ENCODE assay signal across 23 cellular contexts in genomic region chr4:1255151-1255550, GRCh38. TPM values are rescaled to one million over a fixed set of nuclear protein-coding genes. Genes with fewer than 3 reads are reported as not detected.
A peak's percentile ranks its signal among the peaks of the same experiment; 100 is the strongest.
DNase-seq lines count a peak whose midpoint lies in the region; ATAC-seq and TF ChIP-seq lines count a peak whose summit lies in the region.
"Had no signal": no experiment of that assay in that cellular context is flagged by ENCODE, and none has a peak within 500 bp of the region (broad histone marks: within the 10 kb centered on the region; RNA-seq: fewer than 3 reads in every experiment).

No MANE protein-coding gene starts in this region.

- H3K36me3 ChIP-seq in osteoblast (ENCODE audit: insufficient read depth, low read length) (peaks cover 7% of the 10 kb centered on the region), left ventricle myocardium inferior (no peaks in the 10 kb centered on the region)
- H3K36me3 ChIP-seq: pancreas had no signal

- no peaks in the 10 kb centered on the region for H3K27me3 Mint-ChIP-seq in activated naive CD4-positive, alpha-beta T cell treated with anti-CD3 and anti-CD28 coated beads, Interleukin-2, amount 50 U/mL, for 24 hours
- no peaks in the 10 kb centered on the region for H3K27me3 Mint-ChIP-seq in central memory CD8-positive, alpha-beta T cell
- H3K27me3 Mint-ChIP-seq: activated B cell treated with CpG ODN at 0.5 μM for 24 hours had no signal

- no peaks in the 10 kb centered on the region for H4K20me1 ChIP-seq in osteoblast (ENCODE audit: insufficient read depth, low read length)

- intact Hi-C loops in left ventricle myocardium inferior (cut with micrococcal nuclease), result loop anchor here (10.0 kb wide), 1 partner anchor 90 kb away; the partner anchor contains the start of gene UVSSA

- peaks cover 4% of the 10 kb centered on the region for H3K36me3 Mint-ChIP-seq in activated naive CD4-positive, alpha-beta T cell treated with anti-CD3 and anti-CD28 coated beads, Interleukin-2, amount 50 U/mL, for 24 hours
- H3K36me3 Mint-ChIP-seq in central memory CD8-positive, alpha-beta T cell (ENCODE audit: insufficient read depth), result peaks cover 7% of the 10 kb centered on the region

- H2AFZ ChIP-seq in osteoblast (ENCODE audit: low read length), result no peak overlapping the region

- ATAC-seq in central memory CD8-positive, alpha-beta T cell (replicated peaks; ENCODE audit: extremely low read depth, poor library complexity, severe bottlenecking), result no peak
- ATAC-seq: activated CD8-positive, alpha-beta T cell treated with anti-CD3 and anti-CD28 coated beads, Interleukin-2, amount 10 ng/mL, durations not matched to agents 7 days and 5 days; heart right ventricle; pancreas; Right ventricle myocardium inferior had no signal

- H3K79me2 ChIP-seq in osteoblast (ENCODE audit: insufficient read depth, low read length), result peaks cover 5% of the 10 kb centered on the region

- TF ChIP-seq CTCF in osteoblast (IDR thresholded peaks at IDR 0.05; ENCODE audit: extremely low read depth, low read depth, low read length), result no peak
- no peak for TF ChIP-seq CTCF in left ventricle myocardium inferior (IDR thresholded peaks at IDR 0.05; ENCODE audit: borderline replicate concordance)

- H3K4me2 ChIP-seq in osteoblast (ENCODE audit: insufficient read depth, low read length), result no peak overlapping the region

- H3K9me3 Mint-ChIP-seq in activated naive CD4-positive, alpha-beta T cell treated with anti-CD3 and anti-CD28 coated beads, Interleukin-2, amount 50 U/mL, for 24 hours, result peaks cover 5% of the 10 kb centered on the region
- no peaks in the 10 kb centered on the region for H3K9me3 Mint-ChIP-seq in central memory CD8-positive, alpha-beta T cell
- H3K9me3 Mint-ChIP-seq: stimulated activated effector memory CD8-positive, alpha-beta T cell treated with anti-CD3 and anti-CD28 coated beads, Interleukin-12 subunit alpha, Interleukin-12 subunit beta, amount 100 ng/mL, for 72 hours had no signal

- H3K27ac Mint-ChIP-seq in activated naive CD4-positive, alpha-beta T cell treated with anti-CD3 and anti-CD28 coated beads, Interleukin-2, amount 50 U/mL, for 24 hours, result peak overlapping the region; percentile 95
- H3K27ac Mint-ChIP-seq in central memory CD8-positive, alpha-beta T cell (ENCODE audit: low read depth), result peak overlapping the region; percentile 76
- H3K27ac Mint-ChIP-seq: activated B cell treated with CpG ODN at 0.5 μM for 24 hours; activated CD8-positive, alpha-beta T cell treated with anti-CD3 and anti-CD28 coated beads, Interleukin-2, amount 10 ng/mL, durations not matched to agents 7 days and 5 days; activated naive CD4-positive, alpha-beta T cell treated with anti-CD3 and anti-CD28 coated beads for 36 hours had no signal

- H3K4me3 ChIP-seq in osteoblast (ENCODE audit: insufficient read depth, low read length), result no peak overlapping the region
- no peak overlapping the region for H3K4me3 ChIP-seq in left ventricle myocardium inferior
- H3K4me3 ChIP-seq: ascending aorta, heart right ventricle, pancreas had no signal

- DNase-seq in activated naive CD4-positive, alpha-beta T cell (lab: John Stamatoyannopoulos, UW), result no peak
- DNase-seq in M059J (ENCODE audit: low read depth) (peak; percentile 24), osteoblast (ENCODE audit: insufficient read length, low spot score, missing footprints) (peak; percentile 56), NCI-H1092 (lab: John Stamatoyannopoulos, UW) (no peak), globus pallidus (ENCODE audit: low spot score) (no peak), left ventricle myocardium inferior (no peak)
- no peak for DNase-seq in central memory CD8-positive, alpha-beta T cell (ENCODE audit: low spot score in 2 of 2)
- DNase-seq: activated B cell treated with CpG ODN at 0.5 μM for 24 hours; activated CD8-positive, alpha-beta T cell treated with anti-CD3 and anti-CD28 coated beads, Interleukin-2, amount 10 ng/mL, durations not matched to agents 7 days and 5 days; activated naive CD4-positive, alpha-beta T cell treated with anti-CD3 and anti-CD28 coated beads for 36 hours; activated T-cell treated with anti-CD3 and anti-CD28 coated beads, Interleukin-2, amount 50 U/mL, for 1 hour; BE2C; Caco-2; heart right ventricle; mesenchymal stem cell; NCI-H2081; NCI-H446; pancreas; T1000 had no signal

- H3K4me1 Mint-ChIP-seq in activated naive CD4-positive, alpha-beta T cell treated with anti-CD3 and anti-CD28 coated beads, Interleukin-2, amount 50 U/mL, for 24 hours, result peaks cover 80% of the 10 kb centered on the region
- H3K4me1 Mint-ChIP-seq in central memory CD8-positive, alpha-beta T cell, result peaks cover 46% of the 10 kb centered on the region

- H3K27ac ChIP-seq in osteoblast (ENCODE audit: low read depth, low read length) (no peak overlapping the region), left ventricle myocardium inferior (replicated peaks) (no peak overlapping the region)
- H3K27ac ChIP-seq: ascending aorta, heart right ventricle, pancreas had no signal

- H3K4me3 Mint-ChIP-seq in activated naive CD4-positive, alpha-beta T cell treated with anti-CD3 and anti-CD28 coated beads, Interleukin-2, amount 50 U/mL, for 24 hours, result no peak overlapping the region
- no peak overlapping the region for H3K4me3 Mint-ChIP-seq in central memory CD8-positive, alpha-beta T cell
- H3K4me3 Mint-ChIP-seq: activated B cell treated with CpG ODN at 0.5 μM for 24 hours; activated CD8-positive, alpha-beta T cell treated with anti-CD3 and anti-CD28 coated beads, Interleukin-2, amount 10 ng/mL, durations not matched to agents 7 days and 5 days; activated naive CD4-positive, alpha-beta T cell treated with anti-CD3 and anti-CD28 coated beads for 36 hours had no signal

- H3K9me3 ChIP-seq in osteoblast (ENCODE audit: low read depth, low read length) (peaks cover 7% of the 10 kb centered on the region), left ventricle myocardium inferior (replicated peaks) (peaks cover 7% of the 10 kb centered on the region)
- H3K9me3 ChIP-seq: pancreas had no signal

- H3K4me1 ChIP-seq in osteoblast (ENCODE audit: insufficient read depth, low read length), result peaks cover 2% of the 10 kb centered on the region
- H3K4me1 ChIP-seq in left ventricle myocardium inferior, result peaks cover 18% of the 10 kb centered on the region
- H3K4me1 ChIP-seq: BE2C had no signal

- no peaks in the 10 kb centered on the region for H3K27me3 ChIP-seq in osteoblast (ENCODE audit: insufficient read depth, low read length)
- H3K27me3 ChIP-seq in left ventricle myocardium inferior (ENCODE audit: low read depth), result no peaks in the 10 kb centered on the region
- H3K27me3 ChIP-seq: ascending aorta, BE2C, heart right ventricle, pancreas had no signal

RNA-seq across cellular contexts. Expression of gene CTBP1, which starts 6.2 kb away (rescaled TPM):
- total RNA-seq in M059J (2014; rRNA removed; shearing (Covaris generic)), result 101 and 166 TPM in 2 replicates
- total RNA-seq in osteoblast (246 and 262 TPM in 2 replicates), left ventricle myocardium inferior (112 TPM)

RNA-seq across cellular contexts. Expression of gene MAEA, which starts 34.5 kb away (rescaled TPM):
- total RNA-seq in M059J (2014; rRNA removed; shearing (Covaris generic)), result 44.4 and 75.0 TPM in 2 replicates
- 55.7 and 70.6 TPM in 2 replicates for total RNA-seq in osteoblast
- 49.5 TPM for total RNA-seq in left ventricle myocardium inferior

Comparison
In these comparisons a context has a peak if more than half of its experiments do, and no peak if none do; other contexts are left out.
1. DNase-seq: peak in M059J (single experiment) and osteoblast (single experiment); none in activated naive CD4-positive, alpha-beta T cell (0 of 4), central memory CD8-positive, alpha-beta T cell (0 of 2), NCI-H1092 (single experiment), globus pallidus (single experiment) and left ventricle myocardium inferior (single experiment).